26 cellular contexts compared by ENCODE assay signal in the genomic region with DNA sequence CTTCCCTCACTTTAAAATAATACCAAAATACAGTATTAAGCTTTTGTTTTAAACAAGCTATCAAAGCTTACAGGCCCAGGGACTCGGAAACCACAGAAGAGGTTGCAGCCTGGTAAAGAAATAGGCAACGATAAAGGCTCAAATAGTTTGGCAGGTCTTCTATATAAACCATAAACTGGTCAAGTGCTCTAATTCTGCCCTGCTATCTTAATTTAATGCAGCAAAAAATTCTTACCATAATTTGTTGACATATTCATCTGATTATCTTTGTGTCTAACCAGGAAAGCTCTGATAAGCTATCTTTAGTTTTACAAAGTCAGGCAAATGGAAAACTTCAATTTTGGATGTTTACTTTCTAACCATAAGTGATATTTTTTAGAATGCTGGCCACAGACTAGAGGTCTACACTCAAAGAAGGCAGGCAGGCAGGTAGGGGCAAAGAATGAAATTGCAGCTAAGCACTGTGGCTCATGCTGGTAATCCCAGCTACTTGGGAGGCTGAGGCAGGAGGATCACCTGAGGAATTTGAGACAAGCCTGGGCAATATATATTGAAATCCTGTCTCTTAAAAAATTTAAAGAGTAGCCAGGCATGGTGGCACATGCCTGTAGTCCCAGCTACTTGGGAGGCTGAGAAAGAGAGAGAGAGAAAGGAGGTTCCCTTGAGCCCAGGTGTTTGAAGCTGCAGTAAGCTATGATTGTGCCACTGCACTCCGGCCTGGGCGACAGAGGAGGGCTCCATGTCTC. TPM values are rescaled to one million over a fixed set of nuclear protein-coding genes. Genes with fewer than 3 reads are reported as not detected.
A peak's percentile ranks its signal among the peaks of the same experiment; 100 is the strongest.
DNase-seq lines count a peak whose midpoint lies in the region; FAIRE-seq and TF ChIP-seq lines count a peak whose summit lies in the region.
"Had no signal": no experiment of that assay in that cellular context is flagged by ENCODE, and none has a peak within 500 bp of the region (broad histone marks: within the 10 kb centered on the region; RNA-seq: fewer than 3 reads in every experiment).

No MANE protein-coding gene starts in this region.

- H3K4me3 Mint-ChIP-seq in activated naive CD8-positive, alpha-beta T cell, result no peak overlapping the region
- no peak overlapping the region for H3K4me3 Mint-ChIP-seq in activated naive CD8-positive, alpha-beta T cell treated with anti-CD3 and anti-CD28 coated beads for 36 hours
- no peak overlapping the region for H3K4me3 Mint-ChIP-seq in astrocyte (ENCODE audit: unreplicated experiment)
- H3K4me3 Mint-ChIP-seq: activated T-helper 1 cell treated with anti-CD3 and anti-CD28 coated beads, Interleukin-12 subunit alpha, Interleukin-12 subunit beta, Interleukin-2, Interleukin-4 antibody, amounts not matched to agents 30 ng/mL and 10 ng/mL and 1 ng/mL, durations not matched to agents 14 hours and 24 hours and 36 hours had no signal

- intact Hi-C loops in testis (cut with DNase I; ENCODE audit: low total_unique reads), result no loop called here

- no peaks in the 10 kb centered on the region for H3K36me3 ChIP-seq in astrocyte (ENCODE audit: insufficient read depth, low read length)
- H3K36me3 ChIP-seq in iPS-18a (ENCODE audit: control insufficient read depth, low read depth, low read length), result no peaks in the 10 kb centered on the region
- H3K36me3 ChIP-seq in testis (ENCODE audit: low read depth, missing control alignments), result no peaks in the 10 kb centered on the region

- H3K27me3 ChIP-seq in astrocyte (ENCODE audit: insufficient read depth, low read length) (no peaks in the 10 kb centered on the region), iPS-18a (ENCODE audit: control insufficient read depth, insufficient read depth, low read length) (no peaks in the 10 kb centered on the region), testis (no peaks in the 10 kb centered on the region)
- H3K27me3 ChIP-seq: BLaER1, heart left ventricle, MG63, stomach, upper lobe of left lung had no signal

- H3K4me3 ChIP-seq in astrocyte (ENCODE audit: insufficient read depth, low read depth, low read length) (no peak overlapping the region), iPS-18a (ENCODE audit: low read length) (no peak overlapping the region), testis (no peak overlapping the region)
- H3K4me3 ChIP-seq: BLaER1, heart left ventricle, MG63, stomach, upper lobe of left lung had no signal

- H3K27ac ChIP-seq in astrocyte (ENCODE audit: low read depth, low read length) (no peak overlapping the region), iPS-18a (ENCODE audit: low read length) (peak overlapping the region; percentile 20), testis (peak overlapping the region; percentile 21 to 47)
- H3K27ac ChIP-seq: BLaER1, heart left ventricle, parathyroid adenoma, upper lobe of left lung had no signal

- TF ChIP-seq CTCF in astrocyte (IDR thresholded peaks at IDR 0.05; ENCODE audit: insufficient read depth, low read depth, low read length), result no peak
- TF ChIP-seq CTCF in testis (IDR thresholded peaks at IDR 0.05), result no peak
- TF ChIP-seq CTCF in GM20000 (IDR thresholded peaks at IDR 0.05; ENCODE audit: extremely low read depth, missing control alignments), result no peak

- peaks cover 5% of the 10 kb centered on the region for H3K4me1 ChIP-seq in astrocyte (ENCODE audit: insufficient read depth, low read length)
- H3K4me1 ChIP-seq in iPS-18a (ENCODE audit: control insufficient read depth, low read depth, low read length), result peaks cover 19% of the 10 kb centered on the region
- peaks cover 35% of the 10 kb centered on the region for H3K4me1 ChIP-seq in testis
- H3K4me1 ChIP-seq: parathyroid adenoma had no signal

- H2AFZ ChIP-seq in astrocyte (ENCODE audit: low read depth, low read length), result no peak overlapping the region
- H2AFZ ChIP-seq: parathyroid adenoma had no signal

- peaks cover 7% of the 10 kb centered on the region for H3K36me3 Mint-ChIP-seq in activated naive CD8-positive, alpha-beta T cell
- H3K36me3 Mint-ChIP-seq in activated naive CD8-positive, alpha-beta T cell treated with anti-CD3 and anti-CD28 coated beads for 36 hours, result peaks cover 10% of the 10 kb centered on the region
- peaks cover 2% of the 10 kb centered on the region for H3K36me3 Mint-ChIP-seq in astrocyte (ENCODE audit: low read depth, unreplicated experiment)

- WGBS in testis, 2 donors, result 45 to 52% methylated on average over 4 of the region's 4 CpGs

- DNase-seq in activated naive CD8-positive, alpha-beta T cell treated with anti-CD3 and anti-CD28 coated beads for 36 hours, result no peak
- DNase-seq in astrocyte (ENCODE audit: low read depth), result peak; percentile 45
- no peak for DNase-seq in testis
- no peak for DNase-seq in NCI-H82 treated with DMSO at 0.1 percent for 48 hours (lab: John Stamatoyannopoulos, UW; ENCODE audit: unreplicated experiment)
- no peak for DNase-seq in inferior parietal cortex (ENCODE audit: extremely low spot score)
- DNase-seq in GM20000 (ENCODE audit: low spot score), result no peak
- DNase-seq: activated CD4-positive, CD25-positive, alpha-beta regulatory T cell treated with anti-CD3 and anti-CD28 coated beads, Interleukin-2, amount 50 U/mL, for 72 hours; caudate nucleus; DMS 273 treated with DMSO at 0.1 percent for 48 hours; heart left ventricle; MG63; NCI-H2171 treated with DMSO at 0.1 percent for 48 hours; NCI-H82; stimulated activated CD4-positive, alpha-beta T cell treated with anti-CD3 and anti-CD28 coated beads, Interleukin-2, amount 100 ng/mL, for 24 hours; stomach; upper lobe of left lung had no signal

- TF ChIP-seq POLR2A in testis (IDR thresholded peaks at IDR 0.05), result no peak

- peak overlapping the region; percentile 7 for H3K4me2 ChIP-seq in astrocyte (ENCODE audit: low read length)
- H3K4me2 ChIP-seq: BLaER1 had no signal

- H3K9me3 ChIP-seq in astrocyte (ENCODE audit: insufficient read depth, low read depth, low read length) (no peaks in the 10 kb centered on the region), iPS-18a (ENCODE audit: control insufficient read depth, low read depth, low read length) (no peaks in the 10 kb centered on the region), testis (no peaks in the 10 kb centered on the region)
- H3K9me3 ChIP-seq: BLaER1, heart left ventricle, MG63, stomach, upper lobe of left lung had no signal

- H3K4me1 Mint-ChIP-seq in activated naive CD8-positive, alpha-beta T cell (ENCODE audit: low read depth), result peaks cover 69% of the 10 kb centered on the region
- H3K4me1 Mint-ChIP-seq in activated naive CD8-positive, alpha-beta T cell treated with anti-CD3 and anti-CD28 coated beads for 36 hours, result peaks cover 52% of the 10 kb centered on the region
- peaks cover 11% of the 10 kb centered on the region for H3K4me1 Mint-ChIP-seq in astrocyte (ENCODE audit: low read depth, unreplicated experiment)

- peaks cover 16% of the 10 kb centered on the region for H4K20me1 ChIP-seq in astrocyte (ENCODE audit: insufficient read depth, low read length)

- peaks cover 37% of the 10 kb centered on the region for H3K79me2 ChIP-seq in astrocyte (ENCODE audit: insufficient read depth, low read length)

- no peaks in the 10 kb centered on the region for H3K27me3 Mint-ChIP-seq in activated naive CD8-positive, alpha-beta T cell
- no peaks in the 10 kb centered on the region for H3K27me3 Mint-ChIP-seq in activated naive CD8-positive, alpha-beta T cell treated with anti-CD3 and anti-CD28 coated beads for 36 hours
- no peaks in the 10 kb centered on the region for H3K27me3 Mint-ChIP-seq in astrocyte (ENCODE audit: low read depth, unreplicated experiment)

- no peaks in the 10 kb centered on the region for H3K9me3 Mint-ChIP-seq in activated naive CD8-positive, alpha-beta T cell (ENCODE audit: low read depth)
- no peaks in the 10 kb centered on the region for H3K9me3 Mint-ChIP-seq in activated naive CD8-positive, alpha-beta T cell treated with anti-CD3 and anti-CD28 coated beads for 36 hours
- no peaks in the 10 kb centered on the region for H3K9me3 Mint-ChIP-seq in astrocyte (ENCODE audit: unreplicated experiment)
- H3K9me3 Mint-ChIP-seq: activated T-helper 1 cell treated with anti-CD3 and anti-CD28 coated beads, Interleukin-12 subunit alpha, Interleukin-12 subunit beta, Interleukin-2, Interleukin-4 antibody, amounts not matched to agents 30 ng/mL and 10 ng/mL and 1 ng/mL, durations not matched to agents 14 hours and 24 hours and 36 hours had no signal

- H3K9ac ChIP-seq in astrocyte (ENCODE audit: low read length), result no peak overlapping the region
- peak overlapping the region; percentile 5 for H3K9ac ChIP-seq in iPS-18a (ENCODE audit: low read length)
- H3K9ac ChIP-seq: BLaER1, parathyroid adenoma had no signal

- no peak for FAIRE-seq in astrocyte (lab: Jason Lieb, UNC)
- FAIRE-seq: A204.1, G401.6, GM19239, HepG2, islet of Langerhans had no signal

- H3K27ac Mint-ChIP-seq in activated naive CD8-positive, alpha-beta T cell, result peak overlapping the region; percentile 35
- no peak overlapping the region for H3K27ac Mint-ChIP-seq in activated naive CD8-positive, alpha-beta T cell treated with anti-CD3 and anti-CD28 coated beads for 36 hours
- H3K27ac Mint-ChIP-seq in astrocyte (ENCODE audit: unreplicated experiment), result peak overlapping the region; percentile 69
- H3K27ac Mint-ChIP-seq: activated T-helper 1 cell treated with anti-CD3 and anti-CD28 coated beads, Interleukin-12 subunit alpha, Interleukin-12 subunit beta, Interleukin-2, Interleukin-4 antibody, amounts not matched to agents 30 ng/mL and 10 ng/mL and 1 ng/mL, durations not matched to agents 14 hours and 24 hours and 36 hours had no signal

RNA-seq across cellular contexts. Expression of a gene that starts 57.6 kb away (rescaled TPM):
- total RNA-seq in activated naive CD8-positive, alpha-beta T cell treated with anti-CD3 and anti-CD28 coated beads for 36 hours, result 10 to 100 TPM; 22.8 to 23.6 TPM
- total RNA-seq in astrocyte, result 35.1 and 38.3 TPM in 2 replicates
- total RNA-seq in testis, result 10 to 100 TPM; 55.1 to 59.8 TPM
- 31.6 TPM for polyA plus RNA-seq in testis (ENCODE audit: insufficient read depth, low read depth, low replicate concordance)
